In genomic region chr12:108560752-108561719, GRCh38 we compare ENCODE assay signal across 8 cellular contexts.
DNase-seq lines count a peak whose midpoint lies in the region; ATAC-seq and TF ChIP-seq lines count a peak whose summit lies in the region.

Gene SART3, minus strand, starts transcription at chr12:108561173. Its CDS starts 19 bp downstream, at chr12:108561154.

- peak within 1 kb of the TSS; percentile 98 for H3K4me3 ChIP-seq in epithelial cell of esophagus (ENCODE audit: low read length)

- peak; percentile 34 for ATAC-seq in GM21447 (IDR thresholded peaks at IDR 0.05; ENCODE audit: unreplicated experiment)

- DNase-seq in D341Med (ENCODE audit: low spot score) (peak; percentile 88), HuH-7.5 (ENCODE audit: low spot score) (peak; percentile 79), OCI-M1 (lab: John Stamatoyannopoulos, UW) (peak; percentile 95), activated T-cell treated with anti-CD3 and anti-CD28 coated beads for 24 hours (ENCODE audit: low read depth) (peak; percentile 72), epithelial cell of esophagus (ENCODE audit: low read depth) (peak; percentile 89), middle frontal gyrus (ENCODE audit: extremely low spot score, low spot score) (peak; percentile 74)
- DNase-seq in stimulated activated CD8-positive, alpha-beta memory T cell treated with anti-CD3 and anti-CD28 coated beads, Interleukin-2, amount 100 ng/mL, for 1 hour (ENCODE audit: low read depth in 2 of 2), result peak; percentile 59

- no peak for TF ChIP-seq CTCF in epithelial cell of esophagus (IDR thresholded peaks at IDR 0.05; ENCODE audit: insufficient read depth, low read depth, low read length, missing control alignments)

Comparison
In these comparisons a context has a peak if more than half of its experiments do, and no peak if none do; other contexts are left out.
1. Peak in every context shown above with its lines: DNase-seq, ATAC-seq and H3K4me3 ChIP-seq.